In the genomic region with DNA sequence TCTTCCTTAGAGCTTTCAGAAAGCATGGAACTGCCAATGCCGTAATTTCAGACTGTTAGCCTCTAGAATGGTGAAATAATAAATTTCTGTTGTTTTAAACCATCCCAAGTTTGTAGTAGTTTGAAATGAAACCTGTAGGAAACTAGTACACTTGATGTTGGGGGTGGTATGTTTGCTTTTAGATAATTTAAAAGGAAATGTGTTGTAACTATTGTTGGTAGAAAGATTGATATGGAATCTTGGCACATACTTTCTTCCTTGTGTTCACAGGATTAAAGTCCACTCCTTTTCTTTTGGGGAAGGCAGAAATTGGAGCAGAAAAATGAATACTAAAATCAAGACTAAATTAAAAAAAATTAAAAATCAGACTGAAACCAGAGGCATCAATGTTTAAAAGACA, we compare ENCODE assay signal across 2 cellular contexts.
TF ChIP-seq lines count a peak whose summit lies in the region.

No MANE protein-coding gene starts in this region.

TF ChIP-seq in liver, 16 proteins besides CTCF, POLR2A, EP300 and RAD21 (continued from another document):
- TF ChIP-seq, protein P1, sequence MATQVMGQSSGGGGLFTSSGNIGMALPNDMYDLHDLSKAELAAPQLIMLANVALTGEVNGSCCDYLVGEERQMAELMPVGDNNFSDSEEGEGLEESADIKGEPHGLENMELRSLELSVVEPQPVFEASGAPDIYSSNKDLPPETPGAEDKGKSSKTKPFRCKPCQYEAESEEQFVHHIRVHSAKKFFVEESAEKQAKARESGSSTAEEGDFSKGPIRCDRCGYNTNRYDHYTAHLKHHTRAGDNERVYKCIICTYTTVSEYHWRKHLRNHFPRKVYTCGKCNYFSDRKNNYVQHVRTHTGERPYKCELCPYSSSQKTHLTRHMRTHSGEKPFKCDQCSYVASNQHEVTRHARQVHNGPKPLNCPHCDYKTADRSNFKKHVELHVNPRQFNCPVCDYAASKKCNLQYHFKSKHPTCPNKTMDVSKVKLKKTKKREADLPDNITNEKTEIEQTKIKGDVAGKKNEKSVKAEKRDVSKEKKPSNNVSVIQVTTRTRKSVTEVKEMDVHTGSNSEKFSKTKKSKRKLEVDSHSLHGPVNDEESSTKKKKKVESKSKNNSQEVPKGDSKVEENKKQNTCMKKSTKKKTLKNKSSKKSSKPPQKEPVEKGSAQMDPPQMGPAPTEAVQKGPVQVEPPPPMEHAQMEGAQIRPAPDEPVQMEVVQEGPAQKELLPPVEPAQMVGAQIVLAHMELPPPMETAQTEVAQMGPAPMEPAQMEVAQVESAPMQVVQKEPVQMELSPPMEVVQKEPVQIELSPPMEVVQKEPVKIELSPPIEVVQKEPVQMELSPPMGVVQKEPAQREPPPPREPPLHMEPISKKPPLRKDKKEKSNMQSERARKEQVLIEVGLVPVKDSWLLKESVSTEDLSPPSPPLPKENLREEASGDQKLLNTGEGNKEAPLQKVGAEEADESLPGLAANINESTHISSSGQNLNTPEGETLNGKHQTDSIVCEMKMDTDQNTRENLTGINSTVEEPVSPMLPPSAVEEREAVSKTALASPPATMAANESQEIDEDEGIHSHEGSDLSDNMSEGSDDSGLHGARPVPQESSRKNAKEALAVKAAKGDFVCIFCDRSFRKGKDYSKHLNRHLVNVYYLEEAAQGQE (IDR thresholded peaks at IDR 0.05): no peak
- TF ChIP-seq HNF4A (conservative IDR thresholded peaks at IDR 0.05) (peak; percentile 80 to 85), YY1 (IDR thresholded peaks at IDR 0.05) (peak; percentile 19), JUND (IDR thresholded peaks at IDR 0.05) (peak in 1 of 2 donors; percentile 43), TAF1 (conservative IDR thresholded peaks at IDR 0.05) (no peak), NR2F2 (IDR thresholded peaks at IDR 0.05) (no peak), FOXA1 (IDR thresholded peaks at IDR 0.05) (no peak), HNF4G (IDR thresholded peaks at IDR 0.05) (peak; percentile 58)
- TF ChIP-seq, protein P2, sequence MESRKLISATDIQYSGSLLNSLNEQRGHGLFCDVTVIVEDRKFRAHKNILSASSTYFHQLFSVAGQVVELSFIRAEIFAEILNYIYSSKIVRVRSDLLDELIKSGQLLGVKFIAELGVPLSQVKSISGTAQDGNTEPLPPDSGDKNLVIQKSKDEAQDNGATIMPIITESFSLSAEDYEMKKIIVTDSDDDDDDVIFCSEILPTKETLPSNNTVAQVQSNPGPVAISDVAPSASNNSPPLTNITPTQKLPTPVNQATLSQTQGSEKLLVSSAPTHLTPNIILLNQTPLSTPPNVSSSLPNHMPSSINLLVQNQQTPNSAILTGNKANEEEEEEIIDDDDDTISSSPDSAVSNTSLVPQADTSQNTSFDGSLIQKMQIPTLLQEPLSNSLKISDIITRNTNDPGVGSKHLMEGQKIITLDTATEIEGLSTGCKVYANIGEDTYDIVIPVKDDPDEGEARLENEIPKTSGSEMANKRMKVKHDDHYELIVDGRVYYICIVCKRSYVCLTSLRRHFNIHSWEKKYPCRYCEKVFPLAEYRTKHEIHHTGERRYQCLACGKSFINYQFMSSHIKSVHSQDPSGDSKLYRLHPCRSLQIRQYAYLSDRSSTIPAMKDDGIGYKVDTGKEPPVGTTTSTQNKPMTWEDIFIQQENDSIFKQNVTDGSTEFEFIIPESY (IDR thresholded peaks at IDR 0.05): peak; percentile 22
- TF ChIP-seq, protein P3, sequence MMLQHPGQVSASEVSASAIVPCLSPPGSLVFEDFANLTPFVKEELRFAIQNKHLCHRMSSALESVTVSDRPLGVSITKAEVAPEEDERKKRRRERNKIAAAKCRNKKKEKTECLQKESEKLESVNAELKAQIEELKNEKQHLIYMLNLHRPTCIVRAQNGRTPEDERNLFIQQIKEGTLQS (IDR thresholded peaks at IDR 0.05): no peak
TF ChIP-seq in liver: peak in this region for 11.

TF ChIP-seq in HepG2, 621 proteins besides CTCF, POLR2A, EP300 and RAD21 (continued from another document):
- TF ChIP-seq TRIM22 (IDR thresholded peaks at IDR 0.05) (no peak), ZNF292 (CRISPR knock-in tag; IDR thresholded peaks at IDR 0.05; ENCODE audit: borderline replicate concordance, low read depth) (no peak)
